In genomic region chr19:5789886-5790572, GRCh38 we compare ENCODE assay signal across 9 cellular contexts. TPM values are rescaled to one million over a fixed set of nuclear protein-coding genes. Genes with fewer than 3 reads are reported as not detected.
DNase-seq lines count a peak whose midpoint lies in the region; ATAC-seq and TF ChIP-seq lines count a peak whose summit lies in the region.
"Had no signal": no experiment of that assay in that cellular context is flagged by ENCODE, and none has a peak within 500 bp of the region (broad histone marks: within the 10 kb centered on the region; RNA-seq: fewer than 3 reads in every experiment).

No MANE protein-coding gene starts in this region.

- H3K79me1 ChIP-seq in trophoblast cell (ENCODE audit: low read length) = peaks cover 4% of the 10 kb centered on the region

- H3K4ac ChIP-seq in trophoblast cell (ENCODE audit: low read depth, low read length) = no peak overlapping the region

- H3K4me3 ChIP-seq in DND-41 (ENCODE audit: low read depth in 1 of 2, low read length in 2 of 2) (peak overlapping the region; percentile 29 to 77; a peak in 3 of 4 replicates), SJCRH30 (peak overlapping the region; percentile 81), esophagus squamous epithelium (peak overlapping the region; percentile 74 to 89 (median 81)), trophoblast cell (ENCODE audit: low read depth, low read length) (peak overlapping the region; percentile 58)

- no peak overlapping the region for H2AK5ac ChIP-seq in trophoblast cell (ENCODE audit: low read length)

- peak overlapping the region; percentile 95 for H3K9ac ChIP-seq in DND-41 (ENCODE audit: low read depth, low read length)
- H3K9ac ChIP-seq in trophoblast cell (ENCODE audit: low read length) = peak overlapping the region; percentile 1

- no peak overlapping the region for H3K14ac ChIP-seq in trophoblast cell (ENCODE audit: low read length)

- no peak overlapping the region for H2BK120ac ChIP-seq in trophoblast cell (ENCODE audit: insufficient read depth, low read length, poor library complexity)

- H3K9me3 ChIP-seq in DND-41 (ENCODE audit: insufficient read depth, low read length, severe bottlenecking) (no peaks in the 10 kb centered on the region), SJCRH30 (replicated peaks) (no peaks in the 10 kb centered on the region), esophagus squamous epithelium (no peaks in the 10 kb centered on the region), trophoblast cell (ENCODE audit: insufficient read depth, low read depth, low read length) (peaks cover 5% of the 10 kb centered on the region)

- H4K20me1 ChIP-seq in DND-41 (ENCODE audit: insufficient read depth, low read length) = peaks cover 39% of the 10 kb centered on the region

- H3K79me2 ChIP-seq in DND-41 (ENCODE audit: insufficient read depth, low read length) (peaks cover 17% of the 10 kb centered on the region), trophoblast cell (ENCODE audit: control insufficient read depth, insufficient read depth, low read length, poor library complexity) (peaks cover 2% of the 10 kb centered on the region)

- H4K91ac ChIP-seq in trophoblast cell (ENCODE audit: low read depth, low read length) = no peak overlapping the region

- no peak for TF ChIP-seq POLR2A in esophagus squamous epithelium (IDR thresholded peaks at IDR 0.05)

- TF ChIP-seq CTCF in DND-41 (IDR thresholded peaks at IDR 0.05; ENCODE audit: borderline replicate concordance, extremely low read depth, low read length, poor library complexity, severe bottlenecking) (no peak), esophagus squamous epithelium (IDR thresholded peaks at IDR 0.05) (no peak)

- H3K4me2 ChIP-seq in DND-41 (ENCODE audit: insufficient read depth, low read length) (peak overlapping the region; percentile 78), trophoblast cell (ENCODE audit: low read length) (peak overlapping the region; percentile 72)

- H4K12ac ChIP-seq in trophoblast cell (ENCODE audit: low read depth, low read length) = no peak overlapping the region

- peak overlapping the region; percentile 64 for H4K8ac ChIP-seq in trophoblast cell (ENCODE audit: low read depth, low read length)

- ATAC-seq in DND-41 (ENCODE audit: insufficient read depth, low read depth) = no peak

- no peak overlapping the region for H2BK12ac ChIP-seq in trophoblast cell (ENCODE audit: low read length)

- H3K36me3 ChIP-seq in DND-41 (ENCODE audit: insufficient read depth, low read length) (peaks cover 52% of the 10 kb centered on the region), SJCRH30 (peaks cover 38% of the 10 kb centered on the region), esophagus squamous epithelium (peaks cover 41 to 50% (median 48%) of the 10 kb centered on the region in 3 donors), trophoblast cell (ENCODE audit: control insufficient read depth in 1 of 2, insufficient read depth in 2 of 2, low read length in 2 of 2) (peaks cover 49% of the 10 kb centered on the region in 2 experiments)

- H2AFZ ChIP-seq in DND-41 (ENCODE audit: low read depth, low read length) (no peak overlapping the region), trophoblast cell (ENCODE audit: insufficient read depth, low read length, poor library complexity) (no peak overlapping the region)

- DNase-seq in DND-41 = no peak
- no peak for DNase-seq in SJCRH30
- no peak for DNase-seq in esophagus squamous epithelium (lab: John Stamatoyannopoulos, UW)
- no peak for DNase-seq in trophoblast cell
- no peak for DNase-seq in dermis blood vessel endothelial cell
- no peak for DNase-seq in NCI-H524 treated with DMSO at 0.1 percent for 48 hours (lab: John Stamatoyannopoulos, UW)
- DNase-seq in NCI-H146 (lab: John Stamatoyannopoulos, UW) = no peak
- DNase-seq in activated CD4-positive, CD25-positive, alpha-beta regulatory T cell (lab: John Stamatoyannopoulos, UW) = no peak

- H3K18ac ChIP-seq in trophoblast cell (ENCODE audit: low read length) = no peak overlapping the region

- intact Hi-C loops in esophagus squamous epithelium (cut with DNase I) = no loop called here

- H3K23ac ChIP-seq in trophoblast cell (ENCODE audit: low read length) = no peak overlapping the region

- H3K27me3 ChIP-seq in DND-41 (ENCODE audit: insufficient read depth, low read length, poor library complexity) = no peaks in the 10 kb centered on the region
- H3K27me3 ChIP-seq in SJCRH30 = no peaks in the 10 kb centered on the region
- H3K27me3 ChIP-seq in esophagus squamous epithelium = no peaks in the 10 kb centered on the region
- no peaks in the 10 kb centered on the region for H3K27me3 ChIP-seq in trophoblast cell (ENCODE audit: insufficient read depth, low read length)

- H3K27ac ChIP-seq in DND-41 (ENCODE audit: low read length) = peak overlapping the region; percentile 99
- H3K27ac ChIP-seq in SJCRH30 = no peak overlapping the region; the same call in 1 of the 2 replicates
- peak overlapping the region; percentile 97 to 99 (median 98) for H3K27ac ChIP-seq in esophagus squamous epithelium
- H3K27ac ChIP-seq in trophoblast cell (ENCODE audit: low read depth, low read length) = no peak overlapping the region

- peaks cover 24% of the 10 kb centered on the region for H3K4me1 ChIP-seq in DND-41 (ENCODE audit: insufficient read depth, low read length)
- H3K4me1 ChIP-seq in SJCRH30 = no peaks in the 10 kb centered on the region
- peaks cover 13 to 29% (median 15%) of the 10 kb centered on the region in 3 donors for H3K4me1 ChIP-seq in esophagus squamous epithelium
- peaks cover 3 to 6% of the 10 kb centered on the region in 2 experiments for H3K4me1 ChIP-seq in trophoblast cell (ENCODE audit: control insufficient read depth in 1 of 2, insufficient read depth in 2 of 2, low read length in 2 of 2)

- 33 to 58% methylated on average over 25 to 27 of the region's 27 CpGs for WGBS in esophagus squamous epithelium, 2 donors
- WGBS in trophoblast cell (ENCODE audit: extremely low coverage, insufficient coverage, insufficient read length) = no CpG with 5 or more reads among the region's 27 CpGs

- no peak overlapping the region for H2BK5ac ChIP-seq in trophoblast cell (ENCODE audit: low read depth, low read length, poor library complexity)

RNA-seq across cellular contexts. Expression of gene DUS3L, which starts 0.9 kb away (rescaled TPM):
- 28.2 and 29.1 TPM in 2 replicates for total RNA-seq in SJCRH30 (2014; rRNA removed; shearing (Covaris generic))
- total RNA-seq in esophagus squamous epithelium (10 to 100 TPM; 19.2 to 45.8 (median 39.4) TPM), dermis blood vessel endothelial cell (21.8 and 38.9 TPM in 2 replicates)
- 16.2 and 19.0 TPM in 2 replicates for polyA plus RNA-seq in trophoblast cell (2013)

RNA-seq across cellular contexts. Expression of gene PRR22, which starts 5.5 kb away (rescaled TPM):
- 1.7 and 2.1 TPM in 2 replicates for total RNA-seq in SJCRH30 (2014; rRNA removed; shearing (Covaris generic))
- total RNA-seq in esophagus squamous epithelium (1 to 10 TPM; 1.3 to 5.0 (median 2.1) TPM), dermis blood vessel endothelial cell (0.51 TPM in 2 replicates)
- 1.9 and 2.1 TPM in 2 replicates for polyA plus RNA-seq in trophoblast cell (2013)

RNA-seq across cellular contexts. Expression of gene NRTN, which starts 14.8 kb away (rescaled TPM):
- total RNA-seq in SJCRH30 (2014; rRNA removed; shearing (Covaris generic)) = 21.5 and 23.6 TPM in 2 replicates
- total RNA-seq in esophagus squamous epithelium (1 to 10 TPM; 1.1 to 3.8 (median 1.4) TPM), dermis blood vessel endothelial cell (0.42 and 0.85 TPM in 2 replicates)
- polyA plus RNA-seq in trophoblast cell (2013) = 0.64 and 1.0 TPM in 2 replicates
- total RNA-seq: occipital lobe had no signal

RNA-seq across cellular contexts. Expression of gene FUT6, which starts 49.5 kb away (rescaled TPM):
- 2.0 TPM in 2 replicates for total RNA-seq in SJCRH30 (2014; rRNA removed; shearing (Covaris generic))
- total RNA-seq in esophagus squamous epithelium (100 to 1,000 TPM in 1 of 4 donors, 10 to 100 TPM in 3; 40.6 to 160 (median 68.9) TPM), dermis blood vessel endothelial cell (not detected in 2 replicates)
- 0.03 and 0.04 TPM in 2 replicates for polyA plus RNA-seq in trophoblast cell (2013)
- total RNA-seq: occipital lobe had no signal

Comparison
In these comparisons a context has a peak if more than half of its experiments do, and no peak if none do; other contexts are left out.
1. H3K27ac ChIP-seq: peak in DND-41 (single experiment) and esophagus squamous epithelium (4 of 4); none in SJCRH30 (single experiment) and trophoblast cell (single experiment).
2. Peak in every context shown above with its lines, with median percentiles within 50 percentile points of each other: H3K4me3 ChIP-seq.